ENCODE assay signal across 19 cellular contexts in genomic region chr14:45254771-45255170, GRCh38. TPM values are rescaled to one million over a fixed set of nuclear protein-coding genes. Genes with fewer than 3 reads are reported as not detected.
DNase-seq lines count a peak whose midpoint lies in the region; ATAC-seq and TF ChIP-seq lines count a peak whose summit lies in the region.
"Had no signal": no experiment of that assay in that cellular context is flagged by ENCODE, and none has a peak within 500 bp of the region (broad histone marks: within the 10 kb centered on the region; RNA-seq: fewer than 3 reads in every experiment).

No MANE protein-coding gene starts in this region.

- WGBS in suprapubic skin, result 89% methylated on average over 4 of the region's 4 CpGs

- peak overlapping the region; percentile 88 for H3K4me3 Mint-ChIP-seq in MCF 10A (ENCODE audit: unreplicated experiment)
- H3K4me3 Mint-ChIP-seq in activated T-helper 2 cell treated with anti-CD3 and anti-CD28 coated beads, Interferon-gamma antibody, Interleukin-2, Interleukin-4, amounts not matched to agents 10 μg/mL and 5 μg/mL and 100 μg/mL, durations not matched to agents 14 hours and 24 hours and 36 hours (ENCODE audit: low read depth), result peak overlapping the region; percentile 91
- H3K4me3 Mint-ChIP-seq: neural progenitor cell had no signal

- no peak for TF ChIP-seq EP300 in suprapubic skin (IDR thresholded peaks at IDR 0.05)

- intact Hi-C loops in MCF 10A (cut with micrococcal nuclease) (loop anchor here (5.0 kb wide), 2 partner anchors 57 to 342 kb away; no protein-coding TSS in a partner anchor), breast epithelium (cut with DNase I; ENCODE audit: low total_unique reads) (no loop called here)
- intact Hi-C loops in activated T-helper 2 cell treated with anti-CD3 and anti-CD28 coated beads, Interferon-gamma antibody, Interleukin-2, Interleukin-4, amounts not matched to agents 10 μg/mL and 5 μg/mL and 100 μg/mL, durations not matched to agents 14 hours and 24 hours and 36 hours (cut with micrococcal nuclease), result loop anchor here (5.0 kb wide), 1 partner anchor 52 kb away; no protein-coding TSS in a partner anchor

- H3K27ac ChIP-seq in breast epithelium (no peak overlapping the region), suprapubic skin (no peak overlapping the region)
- H3K27ac ChIP-seq: neural progenitor cell had no signal

- BruUV-seq in MCF 10A (replicated peaks; lab: Mats Ljungman, UMichigan), result no TSS peak

- no peaks in the 10 kb centered on the region for H3K4me1 ChIP-seq in breast epithelium
- H3K4me1 ChIP-seq in suprapubic skin, result peaks cover 23% of the 10 kb centered on the region

- TF ChIP-seq CTCF in MCF 10A (IDR thresholded peaks at IDR 0.05; ENCODE audit: unreplicated experiment) (no peak), breast epithelium (IDR thresholded peaks at IDR 0.05) (no peak), NB4 (IDR thresholded peaks at IDR 0.05; ENCODE audit: low read depth, low read length) (no peak), suprapubic skin (IDR thresholded peaks at IDR 0.05) (no peak)

- DNase-seq in MCF 10A (ENCODE audit: unreplicated experiment) (no peak), breast epithelium (ENCODE audit: low spot score in 2 of 2) (no peak), NB4 (ENCODE audit: low read depth) (peak; percentile 54), suprapubic skin (ENCODE audit: low spot score in 2 of 2) (no peak), kidney tubule cell (ENCODE audit: low spot score) (no peak), NCI-H146 (lab: John Stamatoyannopoulos, UW) (no peak)
- DNase-seq in activated T-helper 2 cell treated with anti-CD3 and anti-CD28 coated beads, Interferon-gamma antibody, Interleukin-2, Interleukin-4, amounts not matched to agents 10 μg/mL and 5 μg/mL and 100 μg/mL, durations not matched to agents 14 hours and 24 hours and 36 hours (ENCODE audit: low spot score), result no peak
- DNase-seq: activated CD4-positive, alpha-beta T cell treated with anti-CD3 and anti-CD28 coated beads, Interleukin-2, amount 50 U/mL, for 48 hours; Calu3; cerebellar nuclear complex; effector memory CD8-positive, alpha-beta T cell; islet precursor cell; NCI-H2081 treated with DMSO at 0.1 percent for 48 hours; NCI-H524; retina; stimulated activated naive CD8-positive, alpha-beta T cell treated with anti-CD3 and anti-CD28 coated beads, Interleukin-15, amount 100 ng/mL, for 72 hours had no signal

- H3K9me3 ChIP-seq in breast epithelium, result peaks cover 11% of the 10 kb centered on the region in 2 donors
- peaks cover 14% of the 10 kb centered on the region for H3K9me3 ChIP-seq in suprapubic skin

- peaks cover 24% of the 10 kb centered on the region for H3K9me3 Mint-ChIP-seq in MCF 10A (ENCODE audit: unreplicated experiment)
- peaks cover 27% of the 10 kb centered on the region for H3K9me3 Mint-ChIP-seq in activated T-helper 2 cell treated with anti-CD3 and anti-CD28 coated beads, Interferon-gamma antibody, Interleukin-2, Interleukin-4, amounts not matched to agents 10 μg/mL and 5 μg/mL and 100 μg/mL, durations not matched to agents 14 hours and 24 hours and 36 hours

- H3K4me3 ChIP-seq in breast epithelium (no peak overlapping the region), NB4 (ENCODE audit: low read depth, low read length) (peak overlapping the region; percentile 96), suprapubic skin (no peak overlapping the region)
- H3K4me3 ChIP-seq: neural progenitor cell had no signal

- POLR2A ChIA-PET in MCF 10A (lab: Yijun Ruan, JAX), result interaction anchor here (0.9 to 6.8 kb wide), 5 partner anchors 12 to 294 kb away, joined by 4 to 165 read pairs (median 20); partner anchors contain the start of genes FANCM, FKBP3, KLHL28 and TOGARAM1

- no peak for ATAC-seq in GM19035 (IDR thresholded peaks at IDR 0.05; ENCODE audit: unreplicated experiment)
- ATAC-seq: effector memory CD8-positive, alpha-beta T cell; Panc1; stimulated activated naive CD8-positive, alpha-beta T cell treated with anti-CD3 and anti-CD28 coated beads, Interleukin-15, amount 100 ng/mL, for 72 hours had no signal

- H3K27ac Mint-ChIP-seq in MCF 10A (ENCODE audit: low read depth, unreplicated experiment), result peak overlapping the region; percentile 99
- H3K27ac Mint-ChIP-seq in activated T-helper 2 cell treated with anti-CD3 and anti-CD28 coated beads, Interferon-gamma antibody, Interleukin-2, Interleukin-4, amounts not matched to agents 10 μg/mL and 5 μg/mL and 100 μg/mL, durations not matched to agents 14 hours and 24 hours and 36 hours, result no peak overlapping the region

- H3K27me3 Mint-ChIP-seq in MCF 10A (ENCODE audit: insufficient read depth, unreplicated experiment), result no peaks in the 10 kb centered on the region
- H3K27me3 Mint-ChIP-seq in activated T-helper 2 cell treated with anti-CD3 and anti-CD28 coated beads, Interferon-gamma antibody, Interleukin-2, Interleukin-4, amounts not matched to agents 10 μg/mL and 5 μg/mL and 100 μg/mL, durations not matched to agents 14 hours and 24 hours and 36 hours (ENCODE audit: low read depth), result no peaks in the 10 kb centered on the region
- H3K27me3 Mint-ChIP-seq: effector memory CD8-positive, alpha-beta T cell; stimulated activated naive CD8-positive, alpha-beta T cell treated with anti-CD3 and anti-CD28 coated beads, Interleukin-15, amount 100 ng/mL, for 72 hours had no signal

- H3K36me3 ChIP-seq in breast epithelium (no peaks in the 10 kb centered on the region), suprapubic skin (no peaks in the 10 kb centered on the region)
- H3K36me3 ChIP-seq: neural progenitor cell had no signal

- H3K27me3 ChIP-seq in breast epithelium (no peaks in the 10 kb centered on the region), suprapubic skin (no peaks in the 10 kb centered on the region)
- H3K27me3 ChIP-seq: neural progenitor cell had no signal

- H3K4me1 Mint-ChIP-seq in MCF 10A (ENCODE audit: insufficient read depth, unreplicated experiment), result peaks cover 11% of the 10 kb centered on the region
- H3K4me1 Mint-ChIP-seq in activated T-helper 2 cell treated with anti-CD3 and anti-CD28 coated beads, Interferon-gamma antibody, Interleukin-2, Interleukin-4, amounts not matched to agents 10 μg/mL and 5 μg/mL and 100 μg/mL, durations not matched to agents 14 hours and 24 hours and 36 hours (ENCODE audit: low read depth), result peaks cover 21% of the 10 kb centered on the region

- peaks cover 7% of the 10 kb centered on the region for H3K36me3 Mint-ChIP-seq in MCF 10A (ENCODE audit: insufficient read depth, unreplicated experiment)
- H3K36me3 Mint-ChIP-seq in activated T-helper 2 cell treated with anti-CD3 and anti-CD28 coated beads, Interferon-gamma antibody, Interleukin-2, Interleukin-4, amounts not matched to agents 10 μg/mL and 5 μg/mL and 100 μg/mL, durations not matched to agents 14 hours and 24 hours and 36 hours (ENCODE audit: low read depth), result peaks cover 27% of the 10 kb centered on the region

- CTCF ChIA-PET in MCF 10A (lab: Yijun Ruan, JAX), result interaction anchor here (0.6 to 5.9 kb wide), 10 partner anchors 12 to 341 kb away, joined by 3 to 67 read pairs (median 6); partner anchors contain the start of gene FANCM

- TF ChIP-seq POLR2A in breast epithelium (IDR thresholded peaks at IDR 0.05), result no peak
- TF ChIP-seq POLR2A in NB4 (IDR thresholded peaks at IDR 0.05; ENCODE audit: extremely low read depth, insufficient read length), result no peak
- TF ChIP-seq POLR2A in suprapubic skin (IDR thresholded peaks at IDR 0.05), result no peak

RNA-seq across cellular contexts. Expression of gene MIS18BP1, which starts 1.8 kb away (rescaled TPM):
- total RNA-seq in MCF 10A (2022) (24.2 and 31.6 TPM in 2 replicates), breast epithelium (10 to 100 TPM; 46.7 to 64.4 (median 48.5) TPM), suprapubic skin (10 to 100 TPM; 23.7 to 28.6 (median 27.2) TPM)
- total RNA-seq in activated T-helper 2 cell treated with anti-CD3 and anti-CD28 coated beads, Interferon-gamma antibody, Interleukin-2, Interleukin-4, amounts not matched to agents 10 μg/mL and 5 μg/mL and 100 μg/mL, durations not matched to agents 14 hours and 24 hours and 36 hours, result 56.4 and 62.9 TPM in 2 replicates
